Comparison of ENCODE assay signal across 26 cellular contexts in genomic region chr4:2827071-2827873, GRCh38. TPM values are rescaled to one million over a fixed set of nuclear protein-coding genes. Genes with fewer than 3 reads are reported as not detected.
DNase-seq lines count a peak whose midpoint lies in the region; ATAC-seq, FAIRE-seq and TF ChIP-seq lines count a peak whose summit lies in the region.
"Had no signal": no experiment of that assay in that cellular context is flagged by ENCODE, and none has a peak within 500 bp of the region (broad histone marks: within the 10 kb centered on the region; RNA-seq: fewer than 3 reads in every experiment).

No MANE protein-coding gene starts in this region.

- H3K36me3 ChIP-seq in astrocyte (ENCODE audit: insufficient read depth, low read length), result peaks cover 6% of the 10 kb centered on the region
- H3K36me3 ChIP-seq in left lung, result peaks cover 0 to 95% of the 10 kb centered on the region in 2 donors

- H3K27ac ChIP-seq in astrocyte (ENCODE audit: low read depth, low read length) (no peak overlapping the region), left lung (no peak overlapping the region)
- H3K27ac ChIP-seq: 22Rv1, body of pancreas, pancreas, stomach, tibial artery had no signal

- no peak overlapping the region for H3K9ac ChIP-seq in astrocyte (ENCODE audit: low read length)

- peak overlapping the region; percentile 28 for H3K27ac Mint-ChIP-seq in astrocyte (ENCODE audit: unreplicated experiment)
- H3K27ac Mint-ChIP-seq: activated CD4-positive, alpha-beta T cell treated with anti-CD3 and anti-CD28 coated beads, Interleukin-2, amount 10 ng/mL, durations not matched to agents 7 days and 5 days; activated naive CD8-positive, alpha-beta T cell; activated T-helper 1 cell treated with anti-CD3 and anti-CD28 coated beads, Interleukin-12 subunit alpha, Interleukin-12 subunit beta, Interleukin-2, Interleukin-4 antibody, amounts not matched to agents 30 ng/mL and 10 ng/mL and 1 ng/mL, durations not matched to agents 14 hours and 24 hours and 36 hours; mesothelial cell of epicardium; T-helper 17 cell had no signal

- DNase-seq in activated CD4-positive, CD25-positive, alpha-beta regulatory T cell treated with anti-CD3 and anti-CD28 coated beads, Interleukin-2, amount 50 U/mL, for 72 hours, result peak; percentile 9
- no peak for DNase-seq in astrocyte (ENCODE audit: low read depth)
- DNase-seq in left lung, result peak; percentile 28 to 62
- DNase-seq in sciatic nerve (ENCODE audit: low spot score), result peak; percentile 50
- DNase-seq in cortex of kidney (lab: John Stamatoyannopoulos, UW), result no peak
- no peak for DNase-seq in amygdala (lab: John Stamatoyannopoulos, UW)
- no peak for DNase-seq in A172 (ENCODE audit: low spot score)
- DNase-seq: activated CD4-positive, alpha-beta T cell treated with anti-CD3 and anti-CD28 coated beads, Interleukin-2, amount 10 ng/mL, durations not matched to agents 7 days and 5 days; activated CD8-positive, alpha-beta memory T cell treated with anti-CD3 and anti-CD28 coated beads, Interleukin-2, amount 10 ng/mL, durations not matched to agents 7 days and 5 days; effector CD8-positive, alpha-beta T cell; Karpas-422; naive thymus-derived CD8-positive, alpha-beta T cell; NCI-H1694; NCI-H510A treated with DMSO at 0.1 percent for 48 hours; stomach had no signal

- no peak overlapping the region for H3K4me2 ChIP-seq in astrocyte (ENCODE audit: low read length)

- intact Hi-C loops in left lung (cut with DNase I) (no loop called here), sciatic nerve (cut with DNase I) (no loop called here)

- H3K4me3 Mint-ChIP-seq in astrocyte (ENCODE audit: unreplicated experiment), result no peak overlapping the region
- H3K4me3 Mint-ChIP-seq: activated CD4-positive, alpha-beta T cell treated with anti-CD3 and anti-CD28 coated beads, Interleukin-2, amount 10 ng/mL, durations not matched to agents 7 days and 5 days; activated CD8-positive, alpha-beta memory T cell treated with anti-CD3 and anti-CD28 coated beads, Interleukin-2, amount 10 ng/mL, durations not matched to agents 7 days and 5 days; activated naive CD8-positive, alpha-beta T cell; activated T-helper 1 cell treated with anti-CD3 and anti-CD28 coated beads, Interleukin-12 subunit alpha, Interleukin-12 subunit beta, Interleukin-2, Interleukin-4 antibody, amounts not matched to agents 30 ng/mL and 10 ng/mL and 1 ng/mL, durations not matched to agents 14 hours and 24 hours and 36 hours; CD8-positive, alpha-beta memory T cell; mesothelial cell of epicardium; naive thymus-derived CD8-positive, alpha-beta T cell; T-helper 17 cell had no signal

- no peak for TF ChIP-seq CTCF in astrocyte (IDR thresholded peaks at IDR 0.05; ENCODE audit: insufficient read depth, low read depth, low read length)
- no peak for TF ChIP-seq CTCF in left lung (IDR thresholded peaks at IDR 0.05)

- H3K9me3 Mint-ChIP-seq in astrocyte (ENCODE audit: unreplicated experiment), result no peaks in the 10 kb centered on the region
- H3K9me3 Mint-ChIP-seq: activated T-helper 1 cell treated with anti-CD3 and anti-CD28 coated beads, Interleukin-12 subunit alpha, Interleukin-12 subunit beta, Interleukin-2, Interleukin-4 antibody, amounts not matched to agents 30 ng/mL and 10 ng/mL and 1 ng/mL, durations not matched to agents 14 hours and 24 hours and 36 hours; CD8-positive, alpha-beta memory T cell; mesothelial cell of epicardium; naive thymus-derived CD8-positive, alpha-beta T cell had no signal

- no peak for FAIRE-seq in astrocyte (lab: Jason Lieb, UNC)
- FAIRE-seq: GM18507, pancreas had no signal

- H3K4me1 Mint-ChIP-seq in astrocyte (ENCODE audit: low read depth, unreplicated experiment), result no peaks in the 10 kb centered on the region
- H3K4me1 Mint-ChIP-seq: activated CD4-positive, alpha-beta T cell treated with anti-CD3 and anti-CD28 coated beads, Interleukin-2, amount 10 ng/mL, durations not matched to agents 7 days and 5 days; mesothelial cell of epicardium had no signal

- peaks cover 43% of the 10 kb centered on the region for H4K20me1 ChIP-seq in astrocyte (ENCODE audit: insufficient read depth, low read length)

- no peak for ATAC-seq in activated CD4-positive, CD25-positive, alpha-beta regulatory T cell treated with anti-CD3 and anti-CD28 coated beads, Interleukin-2, amount 50 U/mL, for 24 hours
- no peak for ATAC-seq in left lung
- no peak for ATAC-seq in sciatic nerve
- ATAC-seq: activated CD8-positive, alpha-beta memory T cell treated with anti-CD3 and anti-CD28 coated beads, Interleukin-2, amount 10 ng/mL, durations not matched to agents 7 days and 5 days; body of pancreas; naive thymus-derived CD8-positive, alpha-beta T cell; pancreas; T-helper 17 cell had no signal

- peaks cover 12% of the 10 kb centered on the region for H3K36me3 Mint-ChIP-seq in astrocyte (ENCODE audit: low read depth, unreplicated experiment)
- H3K36me3 Mint-ChIP-seq: activated naive CD8-positive, alpha-beta T cell had no signal

- H3K27me3 Mint-ChIP-seq in astrocyte (ENCODE audit: low read depth, unreplicated experiment), result no peaks in the 10 kb centered on the region
- H3K27me3 Mint-ChIP-seq: activated CD4-positive, alpha-beta T cell treated with anti-CD3 and anti-CD28 coated beads, Interleukin-2, amount 10 ng/mL, durations not matched to agents 7 days and 5 days; activated CD8-positive, alpha-beta memory T cell treated with anti-CD3 and anti-CD28 coated beads, Interleukin-2, amount 10 ng/mL, durations not matched to agents 7 days and 5 days; activated naive CD8-positive, alpha-beta T cell; CD8-positive, alpha-beta memory T cell; naive thymus-derived CD8-positive, alpha-beta T cell; T-helper 17 cell had no signal

- peaks cover 6% of the 10 kb centered on the region for H3K4me1 ChIP-seq in astrocyte (ENCODE audit: insufficient read depth, low read length)
- no peaks in the 10 kb centered on the region for H3K4me1 ChIP-seq in left lung
- H3K4me1 ChIP-seq: body of pancreas, pancreas had no signal

- no peaks in the 10 kb centered on the region for H3K9me3 ChIP-seq in astrocyte (ENCODE audit: insufficient read depth, low read depth, low read length)
- no peaks in the 10 kb centered on the region for H3K9me3 ChIP-seq in left lung
- H3K9me3 ChIP-seq: body of pancreas, pancreas, stomach, tibial artery had no signal

- H3K27me3 ChIP-seq in astrocyte (ENCODE audit: insufficient read depth, low read length) (no peaks in the 10 kb centered on the region), left lung (no peaks in the 10 kb centered on the region)
- H3K27me3 ChIP-seq: body of pancreas, pancreas, stomach, tibial artery had no signal

- no peak overlapping the region for H3K4me3 ChIP-seq in astrocyte (ENCODE audit: insufficient read depth, low read depth, low read length)
- H3K4me3 ChIP-seq in left lung, result no peak overlapping the region
- H3K4me3 ChIP-seq: body of pancreas, pancreas, stomach, tibial artery had no signal

- H3K79me2 ChIP-seq in astrocyte (ENCODE audit: insufficient read depth, low read length), result peaks cover 4% of the 10 kb centered on the region

- no peak overlapping the region for H2AFZ ChIP-seq in astrocyte (ENCODE audit: low read depth, low read length)

RNA-seq across cellular contexts. Expression of gene ADD1, which starts 16.4 kb away (rescaled TPM):
- 258 and 280 TPM in 2 replicates for total RNA-seq in astrocyte
- total RNA-seq in left lung, result 100 to 1,000 TPM; 262 to 265 TPM
- total RNA-seq in sciatic nerve, result 429 TPM
- 166 and 199 TPM in 2 replicates for total RNA-seq in A172 (2014; rRNA removed; shearing (Covaris generic))

RNA-seq across cellular contexts. Expression of gene SH3BP2, which starts 34.4 kb away (rescaled TPM):
- total RNA-seq in astrocyte, result 33.7 and 35.0 TPM in 2 replicates
- total RNA-seq in left lung, result 100 to 1,000 TPM in 1 of 2 donors, 10 to 100 TPM in 1; 58.2 to 113 TPM
- total RNA-seq in sciatic nerve, result 82.7 TPM
- 37.4 and 56.9 TPM in 2 replicates for total RNA-seq in A172 (2014; rRNA removed; shearing (Covaris generic))

Comparison
In these comparisons a context has a peak if more than half of its experiments do, and no peak if none do; other contexts are left out.
1. DNase-seq: peak in activated CD4-positive, CD25-positive, alpha-beta regulatory T cell treated with anti-CD3 and anti-CD28 coated beads, Interleukin-2, amount 50 U/mL, for 72 hours (single experiment), left lung (2 of 2) and sciatic nerve (single experiment); none in astrocyte (single experiment), cortex of kidney (single experiment), amygdala (0 of 56) and A172 (single experiment).